ENCODE assay signal across 13 cellular contexts in the genomic region with DNA sequence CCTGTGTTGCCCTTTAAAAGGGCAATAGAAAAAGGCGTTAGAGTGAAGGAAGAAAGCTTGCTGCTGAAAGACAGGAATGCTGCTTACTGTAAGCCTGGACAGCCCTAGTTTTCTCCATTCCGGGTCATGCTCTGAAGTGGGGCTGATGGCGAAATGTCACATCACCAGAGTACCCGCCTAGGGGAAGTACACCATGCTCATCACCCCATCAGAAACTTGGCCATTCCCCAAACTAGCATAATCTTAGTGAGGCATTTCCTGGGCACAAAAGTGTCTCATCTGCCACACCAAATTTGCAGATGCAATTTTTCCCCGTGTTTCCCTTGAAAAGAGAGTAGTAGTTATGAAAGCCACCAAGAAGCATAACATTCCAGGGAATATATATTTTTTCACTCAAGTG. TPM values are rescaled to one million over a fixed set of nuclear protein-coding genes. Genes with fewer than 3 reads are reported as not detected.
DNase-seq lines count a peak whose midpoint lies in the region; ATAC-seq, FAIRE-seq and TF ChIP-seq lines count a peak whose summit lies in the region.
"Had no signal": no experiment of that assay in that cellular context is flagged by ENCODE, and none has a peak within 500 bp of the region (broad histone marks: within the 10 kb centered on the region; RNA-seq: fewer than 3 reads in every experiment).

No MANE protein-coding gene starts in this region.

- H3K79me2 ChIP-seq in mammary epithelial cell (ENCODE audit: insufficient read depth, low read length), result no peaks in the 10 kb centered on the region

- H3K27ac ChIP-seq in mammary epithelial cell (ENCODE audit: insufficient read depth, low read depth, low read length), result no peak overlapping the region
- no peak overlapping the region for H3K27ac ChIP-seq in lung (ENCODE audit: low read depth in 1 of 2, low read length in 1 of 2)
- H3K27ac ChIP-seq: colonic mucosa, neural progenitor cell, uterus had no signal

- dilution Hi-C loops in mammary epithelial cell (cut with HindIII; ENCODE audit: low sequenced_read_pairs), result no loop called here

- no peak overlapping the region for H3K9ac ChIP-seq in mammary epithelial cell (ENCODE audit: insufficient read depth, low read length)
- H3K9ac ChIP-seq: neural progenitor cell had no signal

- H3K4me3 ChIP-seq in mammary epithelial cell (replicated peaks in 1 of 3; ENCODE audit: insufficient read depth in 1 of 3, low read depth in 2 of 3, low read length in 3 of 3) (no peak overlapping the region), lung (no peak overlapping the region)
- H3K4me3 ChIP-seq: colonic mucosa, neural progenitor cell, uterus had no signal

- no peak overlapping the region for H2AFZ ChIP-seq in mammary epithelial cell (ENCODE audit: low read depth, low read length)
- H2AFZ ChIP-seq: neural progenitor cell had no signal

- CTCF ChIA-PET in mammary epithelial cell (lab: Charles Lee; ENCODE audit: low non-redundant PET), result no interaction called here

- no peak for FAIRE-seq in GM19239 (lab: Jason Lieb, UNC)

- no peaks in the 10 kb centered on the region for H3K36me3 ChIP-seq in mammary epithelial cell (ENCODE audit: insufficient read depth, low read length)
- H3K36me3 ChIP-seq in lung (ENCODE audit: control insufficient read depth in 2 of 2, insufficient read depth in 2 of 2, low read length in 2 of 2), result no peaks in the 10 kb centered on the region
- H3K36me3 ChIP-seq: colonic mucosa, neural progenitor cell, uterus had no signal

- TF ChIP-seq CTCF in mammary epithelial cell (conservative IDR thresholded peaks at IDR 0.05 in 1 of 2, IDR thresholded peaks at IDR 0.05 in 1 of 2; ENCODE audit: extremely low read depth in 1 of 2, insufficient read depth in 1 of 2, low read depth in 1 of 2, low read length in 2 of 2), result no peak
- no peak for TF ChIP-seq CTCF in lung (IDR thresholded peaks at IDR 0.05; ENCODE audit: control extremely low read depth, extremely low read depth)

- H3K4me1 ChIP-seq in mammary epithelial cell (ENCODE audit: insufficient read depth, low read length), result no peaks in the 10 kb centered on the region
- no peaks in the 10 kb centered on the region for H3K4me1 ChIP-seq in lung (ENCODE audit: control insufficient read depth in 2 of 2, insufficient read depth in 2 of 2, low read length in 2 of 2)
- H3K4me1 ChIP-seq: colonic mucosa, neural progenitor cell, uterus had no signal

- DNase-seq in Right ventricle myocardium inferior (ENCODE audit: missing footprints) (no peak), cardiac septum (ENCODE audit: low spot score) (no peak), mammary epithelial cell (peak; percentile 34), lung (ENCODE audit: low spot score) (peak; percentile 54), ureter (ENCODE audit: low spot score) (peak; percentile 45), NCI-H1092 treated with DMSO at 0.1 percent for 48 hours (lab: John Stamatoyannopoulos, UW) (no peak), GM19239 (ENCODE audit: insufficient read length, low spot score) (no peak)
- DNase-seq: colonic mucosa, KBM-7 had no signal

- 94% methylated on average over 5 of the region's 5 CpGs for WGBS in mammary epithelial cell (ENCODE audit: low coverage, missing lambda C conversion rate)
- WGBS in lung, 2 donors, result 60 to 61% methylated on average over 5 of the region's 5 CpGs

- H3K27me3 ChIP-seq in mammary epithelial cell (ENCODE audit: insufficient read depth, low read length), result no peaks in the 10 kb centered on the region
- H3K27me3 ChIP-seq in lung (ENCODE audit: control insufficient read depth, insufficient read depth), result no peaks in the 10 kb centered on the region
- H3K27me3 ChIP-seq: colonic mucosa, neural progenitor cell, uterus had no signal

- no peak overlapping the region for H3K4me2 ChIP-seq in mammary epithelial cell (ENCODE audit: insufficient read depth, low read depth, low read length)
- H3K4me2 ChIP-seq: neural progenitor cell had no signal

- peak; percentile 56 for ATAC-seq in Right ventricle myocardium inferior
- peak; percentile 34 for ATAC-seq in lung (ENCODE audit: insufficient read depth, low FRiP score)
- no peak for ATAC-seq in GM18498 (IDR thresholded peaks at IDR 0.05; ENCODE audit: unreplicated experiment)
- ATAC-seq: Panc1 had no signal

- no TSS peak for BruUV-seq in mammary epithelial cell (replicated peaks; lab: Mats Ljungman, UMichigan)

- no peaks in the 10 kb centered on the region for H3K9me3 ChIP-seq in mammary epithelial cell (replicated peaks; ENCODE audit: insufficient read depth, low read length)
- H3K9me3 ChIP-seq in lung (ENCODE audit: control insufficient read depth in 2 of 2, insufficient read depth in 1 of 2, low read length in 1 of 2), result no peaks in the 10 kb centered on the region
- H3K9me3 ChIP-seq: colonic mucosa, uterus had no signal

- intact Hi-C loops in Right ventricle myocardium inferior (cut with DNase I) (no loop called here), cardiac septum (cut with DNase I) (no loop called here), mammary epithelial cell (cut with micrococcal nuclease) (no loop called here)

- in situ Hi-C loops in mammary epithelial cell (cut with MboI; ENCODE audit: low sequenced_read_pairs in 2 of 2), result no loop called here

- H4K20me1 ChIP-seq in mammary epithelial cell (ENCODE audit: insufficient read depth, low read length), result no peaks in the 10 kb centered on the region

RNA-seq across cellular contexts. Expression of a gene that starts 47.8 kb away (rescaled TPM):
- total RNA-seq in Right ventricle myocardium inferior, result 214 TPM
- 217 TPM for total RNA-seq in cardiac septum
- 10 to 100 TPM; 36.3 to 63.8 TPM for total RNA-seq in mammary epithelial cell
- polyA plus RNA-seq in mammary epithelial cell, result 11.2 TPM
- 27.0 TPM for polyA minus RNA-seq in mammary epithelial cell
- 10 to 100 TPM; 57.0 to 98.2 TPM for total RNA-seq in lung
- 10 to 100 TPM; 11.9 to 16.2 TPM for polyA plus RNA-seq in lung
- total RNA-seq in ureter, result 40.2 TPM

Comparison
In these comparisons a context has a peak if more than half of its experiments do, and no peak if none do; other contexts are left out.
1. DNase-seq: peak in mammary epithelial cell (single experiment), lung (single experiment) and ureter (single experiment); none in Right ventricle myocardium inferior (single experiment), cardiac septum (single experiment), NCI-H1092 treated with DMSO at 0.1 percent for 48 hours (single experiment) and GM19239 (single experiment).